Comparison of ENCODE assay signal across 1 cellular context in the genomic region with DNA sequence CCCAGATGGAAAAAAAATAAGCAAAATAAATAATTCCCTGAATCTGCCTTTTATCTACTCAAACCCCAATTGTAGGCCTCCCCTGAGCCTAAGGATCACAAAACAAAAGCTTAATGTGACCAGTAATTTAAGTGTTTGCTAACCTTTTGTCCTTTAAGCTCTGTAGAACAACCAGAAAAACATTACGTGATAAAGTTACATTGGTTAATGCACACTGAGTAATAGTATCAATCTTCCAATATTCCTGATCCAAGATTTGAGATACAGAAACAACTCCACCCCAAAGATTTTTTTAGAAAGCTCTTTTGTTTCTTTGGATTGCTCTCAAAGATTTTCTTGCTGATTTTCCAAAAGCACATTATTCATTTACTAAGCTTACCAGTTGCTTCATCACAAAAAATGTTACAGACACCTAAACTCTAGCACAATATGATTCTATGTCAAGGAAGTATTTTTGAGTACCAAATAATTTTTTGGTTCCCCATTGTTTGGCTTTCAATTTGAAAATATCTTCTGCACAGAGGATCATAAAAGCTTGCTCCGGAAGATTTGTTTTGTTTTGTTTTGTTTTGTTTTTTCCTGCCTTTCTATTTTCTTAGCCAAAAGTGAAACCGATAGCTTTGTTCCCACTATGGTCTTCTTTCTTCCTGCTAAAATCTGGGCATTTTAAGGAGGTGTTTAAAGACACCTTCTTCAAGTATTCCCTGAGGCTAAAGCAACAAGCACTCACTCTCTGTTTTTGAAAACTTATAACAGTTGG.
TF ChIP-seq lines count a peak whose summit lies in the region.

No MANE protein-coding gene starts in this region.

TF ChIP-seq in GM23338, 12 proteins besides CTCF, POLR2A, EP300 and RAD21 (continued from another document):
- TF ChIP-seq ZNF462 (CRISPR knock-in tag; IDR thresholded peaks at IDR 0.05): no peak
- TF ChIP-seq REST (IDR thresholded peaks at IDR 0.05; ENCODE audit: unreplicated experiment): no peak
- TF ChIP-seq NANOG (IDR thresholded peaks at IDR 0.05; ENCODE audit: borderline replicate concordance): no peak
- TF ChIP-seq STAT1 (IDR thresholded peaks at IDR 0.05; ENCODE audit: unreplicated experiment): no peak
- no peak for TF ChIP-seq ZNF114 (CRISPR knock-in tag; IDR thresholded peaks at IDR 0.05)
- no peak for TF ChIP-seq JUNB (IDR thresholded peaks at IDR 0.05; ENCODE audit: unreplicated experiment)
- TF ChIP-seq EZH2phosphoT487 (IDR thresholded peaks at IDR 0.05; ENCODE audit: unreplicated experiment): no peak
- no peak for TF ChIP-seq ZNF331 (CRISPR knock-in tag; IDR thresholded peaks at IDR 0.05; ENCODE audit: low read depth)
- TF ChIP-seq ETS1 (IDR thresholded peaks at IDR 0.05): no peak
- no peak for TF ChIP-seq EZH2 (IDR thresholded peaks at IDR 0.05; ENCODE audit: low read depth, unreplicated experiment)
- no peak for TF ChIP-seq POLR2AphosphoS5 (IDR thresholded peaks at IDR 0.05; ENCODE audit: low read depth)
